In genomic region chr11:691710-692590, GRCh38 we compare ENCODE assay signal across 15 cellular contexts. TPM values are rescaled to one million over a fixed set of nuclear protein-coding genes. Genes with fewer than 3 reads are reported as not detected.
A peak's percentile ranks its signal among the peaks of the same experiment; 100 is the strongest.
DNase-seq lines count a peak whose midpoint lies in the region; ATAC-seq and TF ChIP-seq lines count a peak whose summit lies in the region.
"Had no signal": no experiment of that assay in that cellular context is flagged by ENCODE, and none has a peak within 500 bp of the region (broad histone marks: within the 10 kb centered on the region; RNA-seq: fewer than 3 reads in every experiment).

No MANE protein-coding gene starts in this region.

- POLR2A ChIA-PET in activated CD4-positive, alpha-beta memory T cell treated with anti-CD3 and anti-CD28 coated beads, Interleukin-2, amount 10 ng/mL, durations not matched to agents 7 days and 5 days (lab: Charles Lee): interaction anchor here (1.4 kb wide), 1 partner anchor 56 kb away, joined by 3 read pairs; no protein-coding TSS in a partner anchor
- POLR2A ChIA-PET in activated CD4-positive, alpha-beta memory T cell treated with anti-CD3 and anti-CD28 coated beads for 36 hours (lab: Charles Lee): interaction anchor here (1.0 kb wide), 1 partner anchor 15 kb away, joined by 3 read pairs; no protein-coding TSS in a partner anchor

- H3K4me1 ChIP-seq in NT2/D1 (ENCODE audit: insufficient read depth, insufficient read length): peaks cover 26% of the 10 kb centered on the region
- H3K4me1 ChIP-seq in trophoblast cell (ENCODE audit: control insufficient read depth in 1 of 2, insufficient read depth in 2 of 2, low read length in 2 of 2): peaks cover 27 to 29% of the 10 kb centered on the region in 2 experiments
- peaks cover 21 to 48% (median 23%) of the 10 kb centered on the region in 3 donors for H3K4me1 ChIP-seq in esophagus squamous epithelium

- CTCF ChIA-PET in activated CD4-positive, alpha-beta memory T cell treated with anti-CD3 and anti-CD28 coated beads, Interleukin-2, amount 10 ng/mL, durations not matched to agents 7 days and 5 days (lab: Charles Lee): no interaction called here
- CTCF ChIA-PET in activated CD4-positive, alpha-beta memory T cell treated with anti-CD3 and anti-CD28 coated beads for 36 hours (lab: Charles Lee): no interaction called here

- no peaks in the 10 kb centered on the region for H3K27me3 Mint-ChIP-seq in activated CD4-positive, alpha-beta memory T cell treated with anti-CD3 and anti-CD28 coated beads, Interleukin-2, amount 10 ng/mL, durations not matched to agents 7 days and 5 days
- H3K27me3 Mint-ChIP-seq in activated CD4-positive, alpha-beta memory T cell treated with anti-CD3 and anti-CD28 coated beads for 36 hours: no peaks in the 10 kb centered on the region

- peak overlapping the region; percentile 42 for H4K91ac ChIP-seq in trophoblast cell (ENCODE audit: low read depth, low read length)

- no peaks in the 10 kb centered on the region for H3K27me3 ChIP-seq in NT2/D1 (ENCODE audit: insufficient read depth, insufficient read length)
- H3K27me3 ChIP-seq in trophoblast cell (ENCODE audit: insufficient read depth, low read length): no peaks in the 10 kb centered on the region
- H3K27me3 ChIP-seq in esophagus squamous epithelium: no peaks in the 10 kb centered on the region

- H3K23ac ChIP-seq in trophoblast cell (ENCODE audit: low read length): no peak overlapping the region

- peak overlapping the region; percentile 36 for H3K9ac ChIP-seq in NT2/D1 (ENCODE audit: insufficient read length, low read depth)
- H3K9ac ChIP-seq in trophoblast cell (ENCODE audit: low read length): no peak overlapping the region

- H2BK120ac ChIP-seq in trophoblast cell (ENCODE audit: insufficient read depth, low read length, poor library complexity): no peak overlapping the region

- H3K14ac ChIP-seq in trophoblast cell (ENCODE audit: low read length): peak overlapping the region; percentile 59

- H3K4ac ChIP-seq in trophoblast cell (ENCODE audit: low read depth, low read length): peak overlapping the region; percentile 85

- no peak overlapping the region for H2BK12ac ChIP-seq in trophoblast cell (ENCODE audit: low read length)

- H4K8ac ChIP-seq in trophoblast cell (ENCODE audit: low read depth, low read length): no peak overlapping the region

- peaks cover 22% of the 10 kb centered on the region for H3K36me3 Mint-ChIP-seq in activated CD4-positive, alpha-beta memory T cell treated with anti-CD3 and anti-CD28 coated beads, Interleukin-2, amount 10 ng/mL, durations not matched to agents 7 days and 5 days (ENCODE audit: low read depth)
- H3K36me3 Mint-ChIP-seq in activated CD4-positive, alpha-beta memory T cell treated with anti-CD3 and anti-CD28 coated beads for 36 hours: peaks cover 24% of the 10 kb centered on the region

- H3K4me1 Mint-ChIP-seq in activated CD4-positive, alpha-beta memory T cell treated with anti-CD3 and anti-CD28 coated beads, Interleukin-2, amount 10 ng/mL, durations not matched to agents 7 days and 5 days: peaks cover 41% of the 10 kb centered on the region
- H3K4me1 Mint-ChIP-seq in activated CD4-positive, alpha-beta memory T cell treated with anti-CD3 and anti-CD28 coated beads for 36 hours (ENCODE audit: low read depth): peaks cover 40% of the 10 kb centered on the region

- H3K4me3 ChIP-seq in NT2/D1 (ENCODE audit: insufficient read length, low read depth) (no peak overlapping the region), trophoblast cell (ENCODE audit: low read depth, low read length) (no peak overlapping the region), esophagus squamous epithelium (peak overlapping the region in 1 of 4 donors; percentile 74)

- H3K9me3 Mint-ChIP-seq in activated CD4-positive, alpha-beta memory T cell treated with anti-CD3 and anti-CD28 coated beads, Interleukin-2, amount 10 ng/mL, durations not matched to agents 7 days and 5 days: no peaks in the 10 kb centered on the region
- no peaks in the 10 kb centered on the region for H3K9me3 Mint-ChIP-seq in activated CD4-positive, alpha-beta memory T cell treated with anti-CD3 and anti-CD28 coated beads for 36 hours

- H3K9me3 ChIP-seq in NT2/D1 (ENCODE audit: insufficient read depth, low read length) (no peaks in the 10 kb centered on the region), trophoblast cell (ENCODE audit: insufficient read depth, low read depth, low read length) (no peaks in the 10 kb centered on the region), esophagus squamous epithelium (no peaks in the 10 kb centered on the region)

- H2AK5ac ChIP-seq in trophoblast cell (ENCODE audit: low read length): peak overlapping the region; percentile 23

- H3K79me1 ChIP-seq in trophoblast cell (ENCODE audit: low read length): peaks cover 23% of the 10 kb centered on the region

- TF ChIP-seq CTCF in esophagus squamous epithelium (IDR thresholded peaks at IDR 0.05): no peak

- no peak for TF ChIP-seq POLR2A in esophagus squamous epithelium (IDR thresholded peaks at IDR 0.05)

- DNase-seq in activated CD4-positive, alpha-beta memory T cell treated with anti-CD3 and anti-CD28 coated beads, Interleukin-2, amount 10 ng/mL, durations not matched to agents 7 days and 5 days: no peak
- DNase-seq in activated CD4-positive, alpha-beta memory T cell treated with anti-CD3 and anti-CD28 coated beads for 36 hours: no peak
- no peak for DNase-seq in NT2/D1 (ENCODE audit: low read depth, low spot score)
- DNase-seq in cerebellar cortex (ENCODE audit: low spot score): peak; percentile 44
- no peak for DNase-seq in trophoblast cell
- no peak for DNase-seq in NCI-H2081 (lab: John Stamatoyannopoulos, UW)
- no peak for DNase-seq in esophagus squamous epithelium (lab: John Stamatoyannopoulos, UW)
- DNase-seq: COR-L47; GF-D8; NCI-H1694; NCI-H524; stimulated activated CD4-positive, alpha-beta T cell treated with anti-CD3 and anti-CD28 coated beads, Interleukin-12 subunit alpha, Interleukin-12 subunit beta, amount 100 ng/mL, for 4 hours had no signal

- no peak overlapping the region for H3K4me2 ChIP-seq in trophoblast cell (ENCODE audit: low read length)

- peak overlapping the region; percentile 16 for H3K18ac ChIP-seq in trophoblast cell (ENCODE audit: low read length)

- H3K27ac Mint-ChIP-seq in activated CD4-positive, alpha-beta memory T cell treated with anti-CD3 and anti-CD28 coated beads, Interleukin-2, amount 10 ng/mL, durations not matched to agents 7 days and 5 days: peak overlapping the region; percentile 11
- H3K27ac Mint-ChIP-seq in activated CD4-positive, alpha-beta memory T cell treated with anti-CD3 and anti-CD28 coated beads for 36 hours: no peak overlapping the region

- intact Hi-C loops in activated CD4-positive, alpha-beta memory T cell treated with anti-CD3 and anti-CD28 coated beads for 36 hours (cut with micrococcal nuclease): no loop called here
- intact Hi-C loops in esophagus squamous epithelium (cut with DNase I): no loop called here

- WGBS in trophoblast cell (ENCODE audit: extremely low coverage, insufficient coverage, insufficient read length): no CpG with 5 or more reads among the region's 18 CpGs
- 88 to 91% methylated on average over 9 to 15 of the region's 18 CpGs for WGBS in esophagus squamous epithelium, 2 donors

- H2BK5ac ChIP-seq in trophoblast cell (ENCODE audit: low read depth, low read length, poor library complexity): no peak overlapping the region

- H3K27ac ChIP-seq in trophoblast cell (ENCODE audit: low read depth, low read length) (no peak overlapping the region), esophagus squamous epithelium (peak overlapping the region in 1 of 4 donors; percentile 97)

- no peak overlapping the region for H4K12ac ChIP-seq in trophoblast cell (ENCODE audit: low read depth, low read length)

- no peak overlapping the region for H3K4me3 Mint-ChIP-seq in activated CD4-positive, alpha-beta memory T cell treated with anti-CD3 and anti-CD28 coated beads, Interleukin-2, amount 10 ng/mL, durations not matched to agents 7 days and 5 days
- H3K4me3 Mint-ChIP-seq in activated CD4-positive, alpha-beta memory T cell treated with anti-CD3 and anti-CD28 coated beads for 36 hours: no peak overlapping the region

- peaks cover 45% of the 10 kb centered on the region for H3K36me3 ChIP-seq in NT2/D1 (ENCODE audit: insufficient read depth, insufficient read length, low read length)
- peaks cover 19 to 24% of the 10 kb centered on the region in 2 experiments for H3K36me3 ChIP-seq in trophoblast cell (ENCODE audit: control insufficient read depth in 1 of 2, insufficient read depth in 2 of 2, low read length in 2 of 2)
- H3K36me3 ChIP-seq in esophagus squamous epithelium: peaks cover 4 to 37% (median 8%) of the 10 kb centered on the region in 3 donors

- no peak for ATAC-seq in HG03571 (IDR thresholded peaks at IDR 0.05; ENCODE audit: unreplicated experiment)

- peaks cover 24% of the 10 kb centered on the region for H3K79me2 ChIP-seq in trophoblast cell (ENCODE audit: control insufficient read depth, insufficient read depth, low read length, poor library complexity)

- no peak overlapping the region for H2AFZ ChIP-seq in trophoblast cell (ENCODE audit: insufficient read depth, low read length, poor library complexity)

RNA-seq across cellular contexts. Expression of gene DEAF1, which starts 3.1 kb away (rescaled TPM):
- 10 to 100 TPM; 33.0 to 34.2 TPM for total RNA-seq in activated CD4-positive, alpha-beta memory T cell treated with anti-CD3 and anti-CD28 coated beads, Interleukin-2, amount 10 ng/mL, durations not matched to agents 7 days and 5 days
- 10 to 100 TPM; 41.5 to 50.5 TPM for total RNA-seq in activated CD4-positive, alpha-beta memory T cell treated with anti-CD3 and anti-CD28 coated beads for 36 hours
- 24.6 and 25.8 TPM in 2 replicates for polyA plus RNA-seq in trophoblast cell (2013)
- total RNA-seq in esophagus squamous epithelium: 10 to 100 TPM; 18.3 to 45.0 (median 25.4) TPM

RNA-seq across cellular contexts. Expression of gene TMEM80, which starts 3.7 kb away (rescaled TPM):
- total RNA-seq in activated CD4-positive, alpha-beta memory T cell treated with anti-CD3 and anti-CD28 coated beads, Interleukin-2, amount 10 ng/mL, durations not matched to agents 7 days and 5 days: 10 to 100 TPM; 22.6 to 25.3 TPM
- 1 to 10 TPM; 9.5 to 9.8 TPM for total RNA-seq in activated CD4-positive, alpha-beta memory T cell treated with anti-CD3 and anti-CD28 coated beads for 36 hours
- polyA plus RNA-seq in trophoblast cell (2013): 22.2 and 23.0 TPM in 2 replicates
- total RNA-seq in esophagus squamous epithelium: 10 to 100 TPM; 16.1 to 55.3 (median 18.1) TPM

RNA-seq across cellular contexts. Expression of gene EPS8L2, which starts 14.1 kb away (rescaled TPM):
- total RNA-seq in activated CD4-positive, alpha-beta memory T cell treated with anti-CD3 and anti-CD28 coated beads, Interleukin-2, amount 10 ng/mL, durations not matched to agents 7 days and 5 days: 10 to 100 TPM; 16.2 to 19.4 TPM
- 10 to 100 TPM; 12.4 to 12.6 TPM for total RNA-seq in activated CD4-positive, alpha-beta memory T cell treated with anti-CD3 and anti-CD28 coated beads for 36 hours
- polyA plus RNA-seq in trophoblast cell (2013): 166 and 168 TPM in 2 replicates
- 100 to 1,000 TPM; 163 to 367 (median 238) TPM for total RNA-seq in esophagus squamous epithelium

RNA-seq across cellular contexts. Expression of gene DRD4, which starts 54.9 kb away (rescaled TPM):
- total RNA-seq in activated CD4-positive, alpha-beta memory T cell treated with anti-CD3 and anti-CD28 coated beads, Interleukin-2, amount 10 ng/mL, durations not matched to agents 7 days and 5 days: under 1 TPM; 0.18 to 0.20 TPM
- under 1 TPM; 0.21 to 0.39 TPM for total RNA-seq in activated CD4-positive, alpha-beta memory T cell treated with anti-CD3 and anti-CD28 coated beads for 36 hours
- polyA plus RNA-seq in trophoblast cell (2013): 1.0 and 1.1 TPM in 2 replicates
- under 1 TPM in 1 of 4 donors, not detected in 3; 0.76 TPM for total RNA-seq in esophagus squamous epithelium
- total RNA-seq: LHCN-M2, pulmonary artery endothelial cell had no signal

RNA-seq across cellular contexts. Expression of gene TALDO1, which starts 55.3 kb away (rescaled TPM):
- 100 to 1,000 TPM; 215 to 224 TPM for total RNA-seq in activated CD4-positive, alpha-beta memory T cell treated with anti-CD3 and anti-CD28 coated beads, Interleukin-2, amount 10 ng/mL, durations not matched to agents 7 days and 5 days
- total RNA-seq in activated CD4-positive, alpha-beta memory T cell treated with anti-CD3 and anti-CD28 coated beads for 36 hours: 100 to 1,000 TPM; 284 to 296 TPM
- polyA plus RNA-seq in trophoblast cell (2013): 244 and 248 TPM in 2 replicates
- 100 to 1,000 TPM; 311 to 629 (median 504) TPM for total RNA-seq in esophagus squamous epithelium

Comparison
In these comparisons a context has a peak if more than half of its experiments do, and no peak if none do; other contexts are left out.
1. RNA of gene EPS8L2, which starts 14.1 kb away (total RNA-seq): 163 to 367 TPM in esophagus squamous epithelium; 16.2 to 19.4 TPM in activated CD4-positive, alpha-beta memory T cell treated with anti-CD3 and anti-CD28 coated beads, Interleukin-2, amount 10 ng/mL, durations not matched to agents 7 days and 5 days and 12.4 to 12.6 TPM in activated CD4-positive, alpha-beta memory T cell treated with anti-CD3 and anti-CD28 coated beads for 36 hours; every median in the first group is over 4 times any median in the second.